In the genomic region with DNA sequence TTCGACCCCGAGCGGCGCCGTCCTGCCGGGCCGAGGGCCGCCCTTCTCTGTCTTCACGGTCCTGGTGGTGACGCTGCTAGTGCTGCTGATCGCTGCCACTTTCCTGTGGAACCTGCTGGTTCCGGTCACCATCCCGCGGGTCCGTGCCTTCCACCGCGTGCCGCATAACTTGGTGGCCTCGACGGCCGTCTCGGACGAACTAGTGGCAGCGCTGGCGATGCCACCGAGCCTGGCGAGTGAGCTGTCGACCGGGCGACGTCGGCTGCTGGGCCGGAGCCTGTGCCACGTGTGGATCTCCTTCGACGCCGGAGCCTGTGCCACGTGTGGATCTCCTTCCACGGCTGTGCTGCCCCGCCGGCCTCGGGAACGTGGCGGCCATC, we compare ENCODE assay signal across 20 cellular contexts. TPM values are rescaled to one million over a fixed set of nuclear protein-coding genes. Genes with fewer than 3 reads are reported as not detected.
DNase-seq lines count a peak whose midpoint lies in the region; ATAC-seq and TF ChIP-seq lines count a peak whose summit lies in the region.
"Had no signal": no experiment of that assay in that cellular context is flagged by ENCODE, and none has a peak within 500 bp of the region (broad histone marks: within the 10 kb centered on the region; RNA-seq: fewer than 3 reads in every experiment).

No MANE protein-coding gene starts in this region.

- H3K4me1 Mint-ChIP-seq in activated CD4-positive, alpha-beta memory T cell treated with anti-CD3 and anti-CD28 coated beads for 36 hours (ENCODE audit: low read depth): no peaks in the 10 kb centered on the region
- H3K4me1 Mint-ChIP-seq: CD4-positive, CD25-positive, alpha-beta regulatory T cell; IgD-negative memory B cell had no signal

- peaks cover 29% of the 10 kb centered on the region for H3K27me3 Mint-ChIP-seq in activated CD4-positive, alpha-beta memory T cell treated with anti-CD3 and anti-CD28 coated beads for 36 hours

- H3K4me3 ChIP-seq in heart left ventricle (no peak overlapping the region), iPS-15b (ENCODE audit: low read depth, low read length) (peak overlapping the region; percentile 54)
- H3K4me3 ChIP-seq: BLaER1, PC-9 had no signal

- DNase-seq in Right ventricle myocardium inferior (ENCODE audit: missing footprints) (peak; percentile 58), heart left ventricle (no peak), retina (peak; percentile 9)
- DNase-seq in effector CD8-positive, alpha-beta T cell (lab: John Stamatoyannopoulos, UW): no peak
- DNase-seq in activated CD4-positive, alpha-beta memory T cell treated with anti-CD3 and anti-CD28 coated beads for 36 hours: no peak
- DNase-seq: CD4-positive, CD25-positive, alpha-beta regulatory T cell; GOT3; HCEC 1CT; NCI-H1092; NCI-H1417 treated with DMSO at 0.1 percent for 48 hours; NCI-H1694 treated with DMSO at 0.1 percent for 48 hours; NCI-H2227 treated with DMSO at 0.1 percent for 48 hours; NCI-H526 treated with DMSO at 0.1 percent for 48 hours; PC-9; SHP77 treated with DMSO at 0.1 percent for 48 hours had no signal

- H3K36me3 ChIP-seq in heart left ventricle (no peaks in the 10 kb centered on the region), iPS-15b (ENCODE audit: control insufficient read depth, insufficient read depth, low read length) (no peaks in the 10 kb centered on the region)
- H3K36me3 ChIP-seq: BLaER1 had no signal

- no peaks in the 10 kb centered on the region for H3K36me3 Mint-ChIP-seq in activated CD4-positive, alpha-beta memory T cell treated with anti-CD3 and anti-CD28 coated beads for 36 hours
- H3K36me3 Mint-ChIP-seq: CD4-positive, CD25-positive, alpha-beta regulatory T cell had no signal

- H3K4me1 ChIP-seq in heart left ventricle: no peaks in the 10 kb centered on the region
- H3K4me1 ChIP-seq in iPS-15b (ENCODE audit: control insufficient read depth, insufficient read depth, low read length): no peaks in the 10 kb centered on the region
- H3K4me1 ChIP-seq: BLaER1 had no signal

- no peak overlapping the region for H3K4me3 Mint-ChIP-seq in activated CD4-positive, alpha-beta memory T cell treated with anti-CD3 and anti-CD28 coated beads for 36 hours
- H3K4me3 Mint-ChIP-seq: CD4-positive, CD25-positive, alpha-beta regulatory T cell; IgD-negative memory B cell had no signal

- no peak for TF ChIP-seq CTCF in heart left ventricle (IDR thresholded peaks at IDR 0.05)

- H3K27ac ChIP-seq in heart left ventricle: no peak overlapping the region
- H3K27ac ChIP-seq: BLaER1, KMS-11, PC-9 had no signal

- POLR2A ChIA-PET in activated CD4-positive, alpha-beta memory T cell treated with anti-CD3 and anti-CD28 coated beads for 36 hours (lab: Charles Lee): no interaction called here

- no peak for ATAC-seq in Right ventricle myocardium inferior
- ATAC-seq in heart left ventricle: no peak
- ATAC-seq in HG03469 (IDR thresholded peaks at IDR 0.05; ENCODE audit: unreplicated experiment): no peak

- CTCF ChIA-PET in activated CD4-positive, alpha-beta memory T cell treated with anti-CD3 and anti-CD28 coated beads for 36 hours (lab: Charles Lee): no interaction called here

- no peak for TF ChIP-seq POLR2A in heart left ventricle (IDR thresholded peaks at IDR 0.05)

- no peak overlapping the region for H3K27ac Mint-ChIP-seq in activated CD4-positive, alpha-beta memory T cell treated with anti-CD3 and anti-CD28 coated beads for 36 hours
- H3K27ac Mint-ChIP-seq: CD4-positive, CD25-positive, alpha-beta regulatory T cell; IgD-negative memory B cell had no signal

- H3K9me3 Mint-ChIP-seq in activated CD4-positive, alpha-beta memory T cell treated with anti-CD3 and anti-CD28 coated beads for 36 hours: peaks cover 7% of the 10 kb centered on the region

- H3K9ac ChIP-seq in iPS-15b (ENCODE audit: low read depth, low read length): no peak overlapping the region
- H3K9ac ChIP-seq: BLaER1, KMS-11 had no signal

- H3K27me3 ChIP-seq in heart left ventricle: peaks cover 0 to 52% (median 21%) of the 10 kb centered on the region in 9 donors
- H3K27me3 ChIP-seq in iPS-15b (ENCODE audit: control insufficient read depth, insufficient read depth, low read length): peaks cover 32% of the 10 kb centered on the region
- H3K27me3 ChIP-seq: BLaER1 had no signal

- H3K9me3 ChIP-seq in heart left ventricle: peaks cover 0 to 4% (median 0%) of the 10 kb centered on the region in 12 donors
- H3K9me3 ChIP-seq in iPS-15b (ENCODE audit: control insufficient read depth, insufficient read depth, low read length): no peaks in the 10 kb centered on the region

- 59 to 87% (median 69%) methylated on average over 18 to 44 of the region's 44 CpGs for WGBS in heart left ventricle, 4 donors

- intact Hi-C loops in Right ventricle myocardium inferior (cut with DNase I): no loop called here
- intact Hi-C loops in heart left ventricle (cut with DNase I): no loop called here
- intact Hi-C loops in activated CD4-positive, alpha-beta memory T cell treated with anti-CD3 and anti-CD28 coated beads for 36 hours (cut with micrococcal nuclease): no loop called here

RNA-seq across cellular contexts. Expression of a gene that starts 45.0 kb away (rescaled TPM):
- 27.3 TPM for total RNA-seq in Right ventricle myocardium inferior
- total RNA-seq in heart left ventricle: 10 to 100 TPM; 16.0 to 40.6 (median 28.2) TPM
- 10 to 100 TPM; 12.2 to 31.1 TPM for polyA plus RNA-seq in heart left ventricle
- 100 to 1,000 TPM; 118 to 124 TPM for total RNA-seq in activated CD4-positive, alpha-beta memory T cell treated with anti-CD3 and anti-CD28 coated beads for 36 hours

Comparison
In these comparisons a context has a peak if more than half of its experiments do, and no peak if none do; other contexts are left out.
1. DNase-seq: peak in Right ventricle myocardium inferior (single experiment) and retina (single experiment); none in heart left ventricle (0 of 5), effector CD8-positive, alpha-beta T cell (single experiment) and activated CD4-positive, alpha-beta memory T cell treated with anti-CD3 and anti-CD28 coated beads for 36 hours (single experiment).